25 cellular contexts compared by ENCODE assay signal in genomic region chr3:11631822-11632221, GRCh38. TPM values are rescaled to one million over a fixed set of nuclear protein-coding genes. Genes with fewer than 3 reads are reported as not detected.
DNase-seq lines count a peak whose midpoint lies in the region; ATAC-seq and TF ChIP-seq lines count a peak whose summit lies in the region.
"Had no signal": no experiment of that assay in that cellular context is flagged by ENCODE, and none has a peak within 500 bp of the region (broad histone marks: within the 10 kb centered on the region; RNA-seq: fewer than 3 reads in every experiment).

No MANE protein-coding gene starts in this region.

- H3K4me3 Mint-ChIP-seq in brain, result peak overlapping the region in 3 of 5 experiments; percentile 17 to 36 (median 22)
- H3K4me3 Mint-ChIP-seq: stimulated activated naive CD8-positive, alpha-beta T cell treated with anti-CD3 and anti-CD28 coated beads, Interleukin-15, amount 100 ng/mL, for 72 hours had no signal

- no peaks in the 10 kb centered on the region for H3K27me3 Mint-ChIP-seq in brain
- H3K27me3 Mint-ChIP-seq: progenitor cell of endocrine pancreas; stimulated activated naive CD8-positive, alpha-beta T cell treated with anti-CD3 and anti-CD28 coated beads, Interleukin-15, amount 100 ng/mL, for 72 hours had no signal

- no peak overlapping the region for H2BK5ac ChIP-seq in trophoblast cell (ENCODE audit: low read depth, low read length, poor library complexity)

- peaks cover 55% of the 10 kb centered on the region for H3K36me3 Mint-ChIP-seq in brain

- H3K79me1 ChIP-seq in trophoblast cell (ENCODE audit: low read length), result no peaks in the 10 kb centered on the region

- no peak overlapping the region for H3K18ac ChIP-seq in trophoblast cell (ENCODE audit: low read length)

- DNase-seq in cardiac muscle cell (ENCODE audit: low read depth in 1 of 2, low spot score in 1 of 2), result no peak
- DNase-seq in heart left ventricle, result no peak
- DNase-seq in trophoblast cell, result no peak
- no peak for DNase-seq in cerebellar cortex (ENCODE audit: low spot score)
- no peak for DNase-seq in NCI-H446 treated with DMSO at 0.1 percent for 48 hours (lab: John Stamatoyannopoulos, UW)
- no peak for DNase-seq in NCI-H2029 treated with DMSO at 0.1 percent for 48 hours (lab: John Stamatoyannopoulos, UW)
- no peak for DNase-seq in NCI-H2227 treated with DMSO at 0.1 percent for 48 hours (lab: John Stamatoyannopoulos, UW)
- DNase-seq: activated CD8-positive, alpha-beta memory T cell treated with anti-CD3 and anti-CD28 coated beads, Interleukin-2, amount 50 U/mL, for 48 hours; activated effector memory CD4-positive, alpha-beta T cell treated with Interleukin-2 at 50 U/mL for 16 hours; amygdala; cerebellar nuclear complex; effector CD4-positive, alpha-beta T cell; EL; esophagus squamous epithelium; Karpas-422; midbrain; NCI-H524 treated with DMSO at 0.1 percent for 48 hours; SHP77; small intestine; stimulated activated CD4-positive, alpha-beta T cell treated with anti-CD3 and anti-CD28 coated beads, Interleukin-2, amount 100 ng/mL, for 48 hours; stimulated activated naive CD8-positive, alpha-beta T cell treated with anti-CD3 and anti-CD28 coated beads, Interleukin-15, amount 100 ng/mL, for 72 hours had no signal

- no peak overlapping the region for H2AK5ac ChIP-seq in trophoblast cell (ENCODE audit: low read length)

- TF ChIP-seq POLR2A in heart left ventricle (IDR thresholded peaks at IDR 0.05), result no peak

- 59 to 68% (median 66%) methylated on average over 9 of the region's 9 CpGs for WGBS in heart left ventricle, 4 donors
- no CpG with 5 or more reads among the region's 9 CpGs for WGBS in trophoblast cell (ENCODE audit: extremely low coverage, insufficient coverage, insufficient read length)

- H2BK120ac ChIP-seq in trophoblast cell (ENCODE audit: insufficient read depth, low read length, poor library complexity), result no peak overlapping the region

- H4K12ac ChIP-seq in trophoblast cell (ENCODE audit: low read depth, low read length), result no peak overlapping the region

- peaks cover 0 to 3% (median 0%) of the 10 kb centered on the region in 5 experiments for H3K9me3 Mint-ChIP-seq in brain
- H3K9me3 Mint-ChIP-seq: stimulated activated naive CD8-positive, alpha-beta T cell treated with anti-CD3 and anti-CD28 coated beads, Interleukin-15, amount 100 ng/mL, for 72 hours had no signal

- H3K4me1 Mint-ChIP-seq in brain, result peaks cover 82% of the 10 kb centered on the region

- no peak overlapping the region for H4K91ac ChIP-seq in trophoblast cell (ENCODE audit: low read depth, low read length)

- no peak overlapping the region for H3K9ac ChIP-seq in trophoblast cell (ENCODE audit: low read length)

- intact Hi-C loops in heart left ventricle (cut with DNase I), result loop anchor here in 3 of 10 donors (10.0 kb wide), 1 partner anchor 47 kb away; no protein-coding TSS in a partner anchor

- H3K4me3 ChIP-seq in cardiac muscle cell (no peak overlapping the region), heart left ventricle (peak overlapping the region in 1 of 12 donors; percentile 25), trophoblast cell (ENCODE audit: low read depth, low read length) (no peak overlapping the region)
- H3K4me3 ChIP-seq: esophagus squamous epithelium, HAP-1 had no signal

- H3K27ac ChIP-seq in cardiac muscle cell (peak overlapping the region; percentile 22), heart left ventricle (peak overlapping the region in 6 of 12 donors; percentile 8 to 78 (median 73)), trophoblast cell (ENCODE audit: low read depth, low read length) (no peak overlapping the region)
- H3K27ac ChIP-seq: C4-2B had no signal

- H3K27me3 ChIP-seq in cardiac muscle cell, result no peaks in the 10 kb centered on the region
- no peaks in the 10 kb centered on the region for H3K27me3 ChIP-seq in heart left ventricle
- no peaks in the 10 kb centered on the region for H3K27me3 ChIP-seq in trophoblast cell (ENCODE audit: insufficient read depth, low read length)
- H3K27me3 ChIP-seq: esophagus squamous epithelium had no signal

- peak overlapping the region; percentile 29 for H3K4ac ChIP-seq in trophoblast cell (ENCODE audit: low read depth, low read length)

- H3K4me1 ChIP-seq in cardiac muscle cell (ENCODE audit: low read depth), result peaks cover 40% of the 10 kb centered on the region
- peaks cover 17 to 92% (median 67%) of the 10 kb centered on the region in 12 donors for H3K4me1 ChIP-seq in heart left ventricle
- no peaks in the 10 kb centered on the region for H3K4me1 ChIP-seq in trophoblast cell (ENCODE audit: control insufficient read depth in 1 of 2, insufficient read depth in 2 of 2, low read length in 2 of 2)

- H2BK12ac ChIP-seq in trophoblast cell (ENCODE audit: low read length), result no peak overlapping the region

- H3K9me3 ChIP-seq in cardiac muscle cell (ENCODE audit: low read depth) (no peaks in the 10 kb centered on the region), heart left ventricle (no peaks in the 10 kb centered on the region), trophoblast cell (ENCODE audit: insufficient read depth, low read depth, low read length) (no peaks in the 10 kb centered on the region)
- H3K9me3 ChIP-seq: esophagus squamous epithelium, HAP-1 had no signal

- ATAC-seq in heart left ventricle, result no peak
- ATAC-seq: stimulated activated naive CD8-positive, alpha-beta T cell treated with anti-CD3 and anti-CD28 coated beads, Interleukin-15, amount 100 ng/mL, for 72 hours had no signal

- TF ChIP-seq CTCF in cardiac muscle cell (IDR thresholded peaks at IDR 0.05; ENCODE audit: low read depth, low read length) (no peak), heart left ventricle (IDR thresholded peaks at IDR 0.05) (no peak), brain (conservative IDR thresholded peaks at IDR 0.05) (no peak)

- no peak overlapping the region for H3K4me2 ChIP-seq in trophoblast cell (ENCODE audit: low read length)

- no peaks in the 10 kb centered on the region for H3K36me3 ChIP-seq in cardiac muscle cell
- no peaks in the 10 kb centered on the region for H3K36me3 ChIP-seq in heart left ventricle
- H3K36me3 ChIP-seq in trophoblast cell (ENCODE audit: control insufficient read depth in 1 of 2, insufficient read depth in 2 of 2, low read length in 2 of 2), result no peaks in the 10 kb centered on the region
- H3K36me3 ChIP-seq: esophagus squamous epithelium, HAP-1 had no signal

- H3K27ac Mint-ChIP-seq in brain, result peak overlapping the region in 3 of 5 experiments; percentile 2 to 79 (median 35)
- H3K27ac Mint-ChIP-seq: progenitor cell of endocrine pancreas had no signal

- H3K79me2 ChIP-seq in trophoblast cell (ENCODE audit: control insufficient read depth, insufficient read depth, low read length, poor library complexity), result peaks cover 6% of the 10 kb centered on the region

- H3K14ac ChIP-seq in trophoblast cell (ENCODE audit: low read length), result no peak overlapping the region

- no peak overlapping the region for H2AFZ ChIP-seq in trophoblast cell (ENCODE audit: insufficient read depth, low read length, poor library complexity)

- no peak overlapping the region for H4K8ac ChIP-seq in trophoblast cell (ENCODE audit: low read depth, low read length)

- H3K23ac ChIP-seq in trophoblast cell (ENCODE audit: low read length), result no peak overlapping the region

RNA-seq across cellular contexts. Expression of gene VGLL4, which starts 11.9 kb away (rescaled TPM):
- total RNA-seq in cardiac muscle cell, result 139 and 147 TPM in 2 replicates
- 62.9 and 76.5 TPM in 2 replicates for polyA plus RNA-seq in cardiac muscle cell
- 10 to 100 TPM; 24.0 to 40.4 (median 32.6) TPM for total RNA-seq in heart left ventricle
- polyA plus RNA-seq in heart left ventricle, result 10 to 100 TPM; 24.5 to 25.8 TPM
- polyA plus RNA-seq in brain (ENCODE audit: insufficient read depth, low read depth, low replicate concordance), result 32.4 TPM
- polyA plus RNA-seq in trophoblast cell (2013), result 44.1 and 47.0 TPM in 2 replicates
